In genomic region chr1:145908653-145909052, GRCh38 we compare ENCODE assay signal across 21 cellular contexts. TPM values are rescaled to one million over a fixed set of nuclear protein-coding genes. Genes with fewer than 3 reads are reported as not detected.
A peak's percentile ranks its signal among the peaks of the same experiment; 100 is the strongest.
DNase-seq lines count a peak whose midpoint lies in the region; ATAC-seq and TF ChIP-seq lines count a peak whose summit lies in the region.
"Had no signal": no experiment of that assay in that cellular context is flagged by ENCODE, and none has a peak within 500 bp of the region (broad histone marks: within the 10 kb centered on the region; RNA-seq: fewer than 3 reads in every experiment).

No MANE protein-coding gene starts in this region.

- H3K9me3 ChIP-seq in heart left ventricle (no peaks in the 10 kb centered on the region), ascending aorta (no peaks in the 10 kb centered on the region), thoracic aorta (no peaks in the 10 kb centered on the region), thyroid gland (no peaks in the 10 kb centered on the region)
- H3K9me3 ChIP-seq: left lung, spleen had no signal

- no peak for DNase-seq in heart left ventricle
- DNase-seq in Right ventricle myocardium inferior (ENCODE audit: missing footprints): no peak
- DNase-seq in ascending aorta (ENCODE audit: low spot score in 2 of 2): peak in 1 of 2 donors; percentile 74
- no peak for DNase-seq in fibroblast of pulmonary artery (ENCODE audit: low read depth)
- DNase-seq in thoracic aorta (ENCODE audit: low spot score): no peak
- no peak for DNase-seq in stimulated activated CD4-positive, alpha-beta T cell treated with anti-CD3 and anti-CD28 coated beads, Interleukin-1b, Interleukin-23, amount 100 ng/mL, for 48 hours
- no peak for DNase-seq in NCI-H82 treated with DMSO at 0.1 percent for 48 hours (lab: John Stamatoyannopoulos, UW; ENCODE audit: unreplicated experiment)
- DNase-seq in thyroid gland: no peak
- DNase-seq: activated naive CD4-positive, alpha-beta T cell; CD4-positive, alpha-beta T cell; effector CD8-positive, alpha-beta T cell; foreskin melanocyte; H7; KBM-7; left lung; naive B cell; NCI-H1092 treated with DMSO at 0.1 percent for 48 hours; NCI-H69; PC-3; spleen; stimulated activated naive CD4-positive, alpha-beta T cell had no signal

- H3K27ac ChIP-seq in heart left ventricle (peak overlapping the region in 7 of 12 donors; percentile 16 to 69 (median 57)), ascending aorta (peak overlapping the region; percentile 77 to 86), thoracic aorta (peak overlapping the region; percentile 44 to 73), thyroid gland (peak overlapping the region in 1 of 3 donors; percentile 35)
- H3K27ac ChIP-seq: spleen had no signal

- H3K36me3 ChIP-seq in heart left ventricle (peaks cover 0 to 32% (median 29%) of the 10 kb centered on the region in 9 donors), ascending aorta (peaks cover 35 to 61% of the 10 kb centered on the region in 2 donors), thoracic aorta (peaks cover 27% of the 10 kb centered on the region), thyroid gland (peaks cover 12 to 19% of the 10 kb centered on the region in 2 donors)

- no peaks in the 10 kb centered on the region for H3K27me3 ChIP-seq in heart left ventricle
- H3K27me3 ChIP-seq in ascending aorta: no peaks in the 10 kb centered on the region
- H3K27me3 ChIP-seq in thoracic aorta (replicated peaks; ENCODE audit: insufficient read depth): no peaks in the 10 kb centered on the region
- no peaks in the 10 kb centered on the region for H3K27me3 ChIP-seq in thyroid gland
- H3K27me3 ChIP-seq: left lung, spleen had no signal

- TF ChIP-seq POLR2A in heart left ventricle (IDR thresholded peaks at IDR 0.05) (no peak), thyroid gland (IDR thresholded peaks at IDR 0.05) (no peak)

- 24 to 64% (median 59%) methylated on average over 1 of the region's 1 CpG for WGBS in heart left ventricle, 4 donors
- WGBS in thyroid gland, 2 donors: 47 to 52% methylated on average over 1 of the region's 1 CpG

- H3K4me1 ChIP-seq in heart left ventricle (peaks cover 0 to 28% (median 19%) of the 10 kb centered on the region in 12 donors), ascending aorta (peaks cover 8 to 9% of the 10 kb centered on the region in 2 donors), thoracic aorta (ENCODE audit: control insufficient read depth in 1 of 2, low read depth in 2 of 2) (peaks cover 11 to 17% of the 10 kb centered on the region in 2 donors), thyroid gland (no peaks in the 10 kb centered on the region)

- intact Hi-C loops in heart left ventricle (cut with DNase I): loop anchor here in 3 of 10 donors (2.0 to 5.0 kb wide), 2 partner anchors 16 to 51 kb away; partner anchors contain the start of gene PIAS3 (in 1 of the 3)
- intact Hi-C loops in Right ventricle myocardium inferior (cut with DNase I): loop anchor here (1.0 kb wide), 1 partner anchor 16 kb away; no protein-coding TSS in a partner anchor
- intact Hi-C loops in ascending aorta (cut with DNase I): loop anchor here (1.0 kb wide), 2 partner anchors 16 to 19 kb away; partner anchors contain the start of gene RBM8A
- intact Hi-C loops in thyroid gland (cut with DNase I): no loop called here

- ATAC-seq in heart left ventricle (no peak), Right ventricle myocardium inferior (no peak), thoracic aorta (ENCODE audit: insufficient number of reproducible peaks, low FRiP score, low read depth) (no peak)
- ATAC-seq: left lung, PC-3 had no signal

- H3K4me3 ChIP-seq in heart left ventricle: no peak overlapping the region
- peak overlapping the region; percentile 1 to 70 for H3K4me3 ChIP-seq in ascending aorta
- H3K4me3 ChIP-seq in fibroblast of pulmonary artery (replicated peaks; ENCODE audit: low read depth, low read length): peak overlapping the region; percentile 28
- peak overlapping the region; percentile 67 for H3K4me3 ChIP-seq in thoracic aorta
- H3K4me3 ChIP-seq in thyroid gland (replicated peaks in 1 of 3): no peak overlapping the region
- H3K4me3 ChIP-seq: left lung, spleen had no signal

- no peak for TF ChIP-seq CTCF in heart left ventricle (IDR thresholded peaks at IDR 0.05)
- no peak for TF ChIP-seq CTCF in ascending aorta (IDR thresholded peaks at IDR 0.05)
- no peak for TF ChIP-seq CTCF in fibroblast of pulmonary artery (IDR thresholded peaks at IDR 0.05; ENCODE audit: low read length, missing control alignments)
- TF ChIP-seq CTCF in thoracic aorta (IDR thresholded peaks at IDR 0.05): no peak
- no peak for TF ChIP-seq CTCF in thyroid gland (IDR thresholded peaks at IDR 0.05)

RNA-seq across cellular contexts. Expression of gene ITGA10, which starts 1.2 kb away (rescaled TPM):
- 1 to 10 TPM in 7 of 9 donors, under 1 TPM in 2; 0.81 to 5.4 (median 1.3) TPM for total RNA-seq in heart left ventricle
- 1 to 10 TPM; 2.4 to 2.6 TPM for polyA plus RNA-seq in heart left ventricle
- 0.73 TPM for total RNA-seq in Right ventricle myocardium inferior
- total RNA-seq in ascending aorta: 83.1 TPM
- 100 to 1,000 TPM; 156 to 267 TPM for total RNA-seq in thoracic aorta
- total RNA-seq in thyroid gland: 1 to 10 TPM; 3.0 to 7.3 (median 5.0) TPM

RNA-seq across cellular contexts. Expression of gene PEX11B, which starts 9.9 kb away (rescaled TPM):
- total RNA-seq in heart left ventricle: 10 to 100 TPM; 17.7 to 27.5 (median 24.5) TPM
- polyA plus RNA-seq in heart left ventricle: 10 to 100 TPM; 19.6 to 29.8 TPM
- total RNA-seq in Right ventricle myocardium inferior: 19.2 TPM
- 11.2 TPM for total RNA-seq in ascending aorta
- total RNA-seq in thoracic aorta: 10 to 100 TPM; 21.7 to 25.3 TPM
- 10 to 100 TPM; 30.6 to 42.1 (median 37.3) TPM for total RNA-seq in thyroid gland

RNA-seq across cellular contexts. Expression of gene RBM8A, which starts 18.6 kb away (rescaled TPM):
- 100 to 1,000 TPM in 1 of 9 donors, 10 to 100 TPM in 8; 58.7 to 100 (median 75.7) TPM for total RNA-seq in heart left ventricle
- 100 to 1,000 TPM in 1 of 2 donors, 10 to 100 TPM in 1; 57.9 to 186 TPM for polyA plus RNA-seq in heart left ventricle
- 63.6 TPM for total RNA-seq in Right ventricle myocardium inferior
- total RNA-seq in ascending aorta: 48.9 TPM
- total RNA-seq in thoracic aorta: 100 to 1,000 TPM in 1 of 2 donors, 10 to 100 TPM in 1; 37.8 to 151 TPM
- total RNA-seq in thyroid gland: 100 to 1,000 TPM; 108 to 143 (median 124) TPM

RNA-seq across cellular contexts. Expression of gene ANKRD35, which starts 23.0 kb away (rescaled TPM):
- 1 to 10 TPM in 2 of 9 donors, under 1 TPM in 7; 0.29 to 1.4 (median 0.51) TPM for total RNA-seq in heart left ventricle
- 1 to 10 TPM in 1 of 2 donors, under 1 TPM in 1; 0.50 to 1.5 TPM for polyA plus RNA-seq in heart left ventricle
- 1.1 TPM for total RNA-seq in Right ventricle myocardium inferior
- 19.9 TPM for total RNA-seq in ascending aorta
- 10 to 100 TPM in 1 of 2 donors, 1 to 10 TPM in 1; 9.6 to 15.7 TPM for total RNA-seq in thoracic aorta
- 1 to 10 TPM in 3 of 4 donors, under 1 TPM in 1; 0.58 to 3.8 (median 1.7) TPM for total RNA-seq in thyroid gland

RNA-seq across cellular contexts. Expression of gene LIX1L, which starts 49.2 kb away (rescaled TPM):
- total RNA-seq in heart left ventricle: 10 to 100 TPM; 21.7 to 31.5 (median 26.4) TPM
- polyA plus RNA-seq in heart left ventricle: 10 to 100 TPM in 1 of 2 donors, 1 to 10 TPM in 1; 7.0 to 13.4 TPM
- total RNA-seq in Right ventricle myocardium inferior: 25.8 TPM
- 44.0 TPM for total RNA-seq in ascending aorta
- 10 to 100 TPM; 45.4 to 49.5 TPM for total RNA-seq in thoracic aorta
- 10 to 100 TPM; 18.7 to 26.9 (median 20.3) TPM for total RNA-seq in thyroid gland

Comparison
In these comparisons a context has a peak if more than half of its experiments do, and no peak if none do; other contexts are left out.
1. H3K4me3 ChIP-seq: peak in ascending aorta (2 of 2), fibroblast of pulmonary artery (single experiment) and thoracic aorta (single experiment); none in heart left ventricle (0 of 12) and thyroid gland (0 of 3).
2. RNA of gene ITGA10, which starts 1.2 kb away (total RNA-seq): 156 to 267 TPM in thoracic aorta and 83.1 TPM in ascending aorta (single experiment); 3.0 to 7.3 TPM in thyroid gland, 0.81 to 5.4 TPM in heart left ventricle and 0.73 TPM in Right ventricle myocardium inferior (single experiment); every median in the first group is over 10 times any median in the second.